In the genomic region with DNA sequence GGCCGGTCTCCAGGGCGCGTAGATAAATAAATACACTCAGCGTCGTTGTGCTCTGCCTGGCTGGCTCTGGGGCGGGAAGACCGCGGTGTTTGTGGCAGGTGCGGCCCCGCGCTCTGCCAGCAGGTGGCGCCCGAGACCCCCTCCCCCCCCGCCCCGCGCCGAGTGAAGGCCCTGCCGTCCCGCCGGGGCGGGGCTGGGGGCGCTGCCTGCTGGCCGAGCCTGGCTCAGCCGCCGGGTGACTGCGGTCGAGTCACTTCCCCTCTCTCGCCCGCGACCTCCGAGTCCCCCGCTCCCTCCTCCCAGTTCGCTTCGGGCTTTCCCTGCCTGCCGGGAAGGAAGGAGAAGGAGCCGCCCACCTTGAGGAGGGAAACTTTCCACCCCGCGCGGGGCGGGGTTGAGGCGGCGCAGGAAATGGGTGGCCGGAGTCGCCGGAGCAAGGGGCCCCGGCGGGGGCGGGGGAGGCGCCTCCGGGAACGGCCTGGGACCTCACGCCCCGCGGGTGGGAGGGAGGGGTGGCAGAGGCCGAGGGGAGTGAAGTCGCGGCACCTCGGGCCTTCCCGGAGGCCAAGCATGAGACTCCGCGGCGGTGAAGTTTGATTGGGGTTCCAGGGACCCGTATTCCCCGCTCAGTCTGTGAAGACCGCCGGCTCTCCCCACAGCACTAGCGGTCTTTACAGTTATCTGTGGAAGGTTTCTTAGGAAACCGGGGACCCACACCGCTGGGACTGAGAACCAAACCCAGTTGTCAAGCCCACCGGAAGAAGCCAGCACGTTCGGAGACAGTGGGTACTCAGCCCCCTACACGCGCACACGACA, we compare ENCODE assay signal across 8 cellular contexts. TPM values are rescaled to one million over a fixed set of nuclear protein-coding genes. Genes with fewer than 3 reads are reported as not detected.
DNase-seq lines count a peak whose midpoint lies in the region; ATAC-seq and TF ChIP-seq lines count a peak whose summit lies in the region.

No MANE protein-coding gene starts in this region.

- H3K4me2 ChIP-seq in osteoblast (ENCODE audit: insufficient read depth, low read length): peak overlapping the region; percentile 95

- TF ChIP-seq RAD21 in Ishikawa (IDR thresholded peaks at IDR 0.05; ENCODE audit: low read depth): no peak

- H3K27ac ChIP-seq in osteoblast (ENCODE audit: low read depth, low read length) (peak overlapping the region; percentile 9), testis (peak overlapping the region; percentile 84 to 92)

- no peaks in the 10 kb centered on the region for H3K9me3 ChIP-seq in osteoblast (ENCODE audit: low read depth, low read length)
- H3K9me3 ChIP-seq in testis: no peaks in the 10 kb centered on the region

- TF ChIP-seq EP300 in Ishikawa (IDR thresholded peaks at IDR 0.05; ENCODE audit: borderline replicate concordance): no peak

- H3K79me2 ChIP-seq in osteoblast (ENCODE audit: insufficient read depth, low read length): peaks cover 67% of the 10 kb centered on the region

- DNase-seq in COLO668 (lab: John Stamatoyannopoulos, UW; ENCODE audit: unreplicated experiment) (peak; percentile 87), SK-N-DZ (ENCODE audit: low spot score) (peak; percentile 79), globus pallidus (ENCODE audit: low spot score) (peak; percentile 70), osteoblast (ENCODE audit: insufficient read length, low spot score, missing footprints) (peak; percentile 100), testis (peak; percentile 85)
- peak; percentile 78 for DNase-seq in activated naive CD4-positive, alpha-beta T cell treated with anti-CD3 and anti-CD28 coated beads, Interleukin-2, amount 50 U/mL, for 16 hours

- H3K27me3 ChIP-seq in osteoblast (ENCODE audit: insufficient read depth, low read length) (no peaks in the 10 kb centered on the region), testis (no peaks in the 10 kb centered on the region)

- no peak overlapping the region for H2AFZ ChIP-seq in osteoblast (ENCODE audit: low read length)

- H3K4me1 ChIP-seq in osteoblast (ENCODE audit: insufficient read depth, low read length): peaks cover 59% of the 10 kb centered on the region
- H3K4me1 ChIP-seq in testis: peaks cover 55% of the 10 kb centered on the region

- H3K36me3 ChIP-seq in osteoblast (ENCODE audit: insufficient read depth, low read length) (peaks cover 10% of the 10 kb centered on the region), testis (ENCODE audit: low read depth, missing control alignments) (no peaks in the 10 kb centered on the region)

- H3K4me3 ChIP-seq in osteoblast (ENCODE audit: insufficient read depth, low read length) (peak overlapping the region; percentile 98), testis (peak overlapping the region; percentile 57 to 68)

- H4K20me1 ChIP-seq in osteoblast (ENCODE audit: insufficient read depth, low read length): peaks cover 27% of the 10 kb centered on the region

- TF ChIP-seq CTCF in osteoblast (IDR thresholded peaks at IDR 0.05; ENCODE audit: extremely low read depth, low read depth, low read length): peak; percentile 62
- peak; percentile 90 to 98 (median 93) for TF ChIP-seq CTCF in testis (IDR thresholded peaks at IDR 0.05)

- WGBS in testis, 2 donors: 3 to 4% methylated on average over 17 to 75 of the region's 75 CpGs

- peak; percentile 35 for ATAC-seq in GM19463 (IDR thresholded peaks at IDR 0.05; ENCODE audit: unreplicated experiment)

- intact Hi-C loops in testis (cut with DNase I; ENCODE audit: low total_unique reads): no loop called here

- no peak for TF ChIP-seq POLR2A in testis (IDR thresholded peaks at IDR 0.05)

TF ChIP-seq in Ishikawa, 13 proteins besides CTCF, POLR2A, EP300 and RAD21:
- TF ChIP-seq, protein P1, sequence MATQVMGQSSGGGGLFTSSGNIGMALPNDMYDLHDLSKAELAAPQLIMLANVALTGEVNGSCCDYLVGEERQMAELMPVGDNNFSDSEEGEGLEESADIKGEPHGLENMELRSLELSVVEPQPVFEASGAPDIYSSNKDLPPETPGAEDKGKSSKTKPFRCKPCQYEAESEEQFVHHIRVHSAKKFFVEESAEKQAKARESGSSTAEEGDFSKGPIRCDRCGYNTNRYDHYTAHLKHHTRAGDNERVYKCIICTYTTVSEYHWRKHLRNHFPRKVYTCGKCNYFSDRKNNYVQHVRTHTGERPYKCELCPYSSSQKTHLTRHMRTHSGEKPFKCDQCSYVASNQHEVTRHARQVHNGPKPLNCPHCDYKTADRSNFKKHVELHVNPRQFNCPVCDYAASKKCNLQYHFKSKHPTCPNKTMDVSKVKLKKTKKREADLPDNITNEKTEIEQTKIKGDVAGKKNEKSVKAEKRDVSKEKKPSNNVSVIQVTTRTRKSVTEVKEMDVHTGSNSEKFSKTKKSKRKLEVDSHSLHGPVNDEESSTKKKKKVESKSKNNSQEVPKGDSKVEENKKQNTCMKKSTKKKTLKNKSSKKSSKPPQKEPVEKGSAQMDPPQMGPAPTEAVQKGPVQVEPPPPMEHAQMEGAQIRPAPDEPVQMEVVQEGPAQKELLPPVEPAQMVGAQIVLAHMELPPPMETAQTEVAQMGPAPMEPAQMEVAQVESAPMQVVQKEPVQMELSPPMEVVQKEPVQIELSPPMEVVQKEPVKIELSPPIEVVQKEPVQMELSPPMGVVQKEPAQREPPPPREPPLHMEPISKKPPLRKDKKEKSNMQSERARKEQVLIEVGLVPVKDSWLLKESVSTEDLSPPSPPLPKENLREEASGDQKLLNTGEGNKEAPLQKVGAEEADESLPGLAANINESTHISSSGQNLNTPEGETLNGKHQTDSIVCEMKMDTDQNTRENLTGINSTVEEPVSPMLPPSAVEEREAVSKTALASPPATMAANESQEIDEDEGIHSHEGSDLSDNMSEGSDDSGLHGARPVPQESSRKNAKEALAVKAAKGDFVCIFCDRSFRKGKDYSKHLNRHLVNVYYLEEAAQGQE (IDR thresholded peaks at IDR 0.05; ENCODE audit: low read depth): no peak
- TF ChIP-seq CEBPB (IDR thresholded peaks at IDR 0.05) (no peak), TEAD4 (IDR thresholded peaks at IDR 0.05) (no peak), CREB1 (IDR thresholded peaks at IDR 0.05; ENCODE audit: low read depth) (no peak), EGR1 (IDR thresholded peaks at IDR 0.05) (peak; percentile 46; the same call in 1 of the 2 replicates), ZBTB7A (IDR thresholded peaks at IDR 0.05; ENCODE audit: low read depth) (peak; percentile 81), TAF1 (IDR thresholded peaks at IDR 0.05; ENCODE audit: low read depth) (peak; percentile 29; the same call in 1 of the 2 replicates)
- TF ChIP-seq, protein P2, sequence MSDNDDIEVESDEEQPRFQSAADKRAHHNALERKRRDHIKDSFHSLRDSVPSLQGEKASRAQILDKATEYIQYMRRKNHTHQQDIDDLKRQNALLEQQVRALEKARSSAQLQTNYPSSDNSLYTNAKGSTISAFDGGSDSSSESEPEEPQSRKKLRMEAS (IDR thresholded peaks at IDR 0.05): peak; percentile 37
TF ChIP-seq in Ishikawa: peak in this region for 4.

RNA-seq across cellular contexts. Expression of a gene that starts 1.5 kb away (rescaled TPM):
- polyA plus RNA-seq in SK-N-DZ (2014; cell fraction: cytosol; rRNA removed): 4.4 and 10.3 TPM in 2 replicates
- polyA plus RNA-seq in SK-N-DZ (2014; cell fraction: nucleus; rRNA removed): 6.3 and 10.7 TPM in 2 replicates
- 43.9 and 58.6 TPM in 2 replicates for total RNA-seq in osteoblast
- total RNA-seq in testis: 10 to 100 TPM; 51.0 to 66.8 TPM
- 20.5 TPM for polyA plus RNA-seq in testis (ENCODE audit: insufficient read depth, low read depth, low replicate concordance)

RNA-seq across cellular contexts. Expression of a gene that starts 2.0 kb away (rescaled TPM):
- 59.4 and 85.8 TPM in 2 replicates for polyA plus RNA-seq in SK-N-DZ (2014; cell fraction: cytosol; rRNA removed)
- polyA plus RNA-seq in SK-N-DZ (2014; cell fraction: nucleus; rRNA removed): 44.3 and 61.6 TPM in 2 replicates
- total RNA-seq in osteoblast (31.5 and 36.2 TPM in 2 replicates), testis (10 to 100 TPM; 59.9 to 63.2 TPM)
- 25.8 TPM for polyA plus RNA-seq in testis (ENCODE audit: insufficient read depth, low read depth, low replicate concordance)

RNA-seq across cellular contexts. Expression of a gene that starts 4.1 kb away (rescaled TPM):
- polyA plus RNA-seq in SK-N-DZ (2014; cell fraction: cytosol; rRNA removed): 68.9 and 74.6 TPM in 2 replicates
- 51.2 and 87.1 TPM in 2 replicates for polyA plus RNA-seq in SK-N-DZ (2014; cell fraction: nucleus; rRNA removed)
- 37.1 and 42.3 TPM in 2 replicates for total RNA-seq in osteoblast
- total RNA-seq in testis: 10 to 100 TPM; 67.7 to 79.6 TPM
- 77.6 TPM for polyA plus RNA-seq in testis (ENCODE audit: insufficient read depth, low read depth, low replicate concordance)

RNA-seq across cellular contexts. Expression of a gene that starts 16.2 kb away (rescaled TPM):
- 7.7 and 11.5 TPM in 2 replicates for polyA plus RNA-seq in SK-N-DZ (2014; cell fraction: cytosol; rRNA removed)
- 41.4 and 60.9 TPM in 2 replicates for polyA plus RNA-seq in SK-N-DZ (2014; cell fraction: nucleus; rRNA removed)
- 40.7 and 41.6 TPM in 2 replicates for total RNA-seq in osteoblast
- total RNA-seq in testis: 100 to 1,000 TPM; 112 to 126 TPM
- 58.1 TPM for polyA plus RNA-seq in testis (ENCODE audit: insufficient read depth, low read depth, low replicate concordance)

RNA-seq across cellular contexts. Expression of a gene that starts 21.2 kb away (rescaled TPM):
- 0.19 and 0.38 TPM in 2 replicates for polyA plus RNA-seq in SK-N-DZ (2014; cell fraction: cytosol; rRNA removed)
- polyA plus RNA-seq in SK-N-DZ (2014; cell fraction: nucleus; rRNA removed): 1.6 and 2.0 TPM in 2 replicates
- total RNA-seq in osteoblast: 0.29 TPM in 1 of 2 replicates, not detected in the other
- 1 to 10 TPM in 1 of 2 donors, under 1 TPM in 1; 0.99 to 2.5 TPM for total RNA-seq in testis
- polyA plus RNA-seq in testis (ENCODE audit: insufficient read depth, low read depth, low replicate concordance): 0.26 TPM

Comparison
In these comparisons a context has a peak if more than half of its experiments do, and no peak if none do; other contexts are left out.
1. Peak in every context shown above with its lines: DNase-seq, ATAC-seq, H3K4me3 ChIP-seq and H3K27ac ChIP-seq.